Comparison of ENCODE assay signal across 8 cellular contexts in genomic region chr11:69122642-69123431, GRCh38. TPM values are rescaled to one million over a fixed set of nuclear protein-coding genes. Genes with fewer than 3 reads are reported as not detected.
DNase-seq lines count a peak whose midpoint lies in the region; ATAC-seq and TF ChIP-seq lines count a peak whose summit lies in the region.

No MANE protein-coding gene starts in this region.

- peak overlapping the region; percentile 54 for H3K27ac ChIP-seq in A673 (ENCODE audit: low read depth, low read length, poor library complexity, severe bottlenecking)
- peak overlapping the region in 1 of 2 donors; percentile 77 for H3K27ac ChIP-seq in coronary artery
- H3K27ac ChIP-seq in right lobe of liver, result no peak overlapping the region

- peaks cover 3% of the 10 kb centered on the region for H3K9me3 ChIP-seq in A673 (ENCODE audit: low read depth, low read length, poor library complexity, severe bottlenecking)
- no peaks in the 10 kb centered on the region for H3K9me3 ChIP-seq in right lobe of liver

- no peaks in the 10 kb centered on the region for H3K36me3 Mint-ChIP-seq in activated CD4-positive, alpha-beta T cell treated with anti-CD3 and anti-CD28 coated beads for 36 hours (ENCODE audit: low read depth)

- 22% methylated on average over 3 of the region's 26 CpGs for WGBS in right lobe of liver (ENCODE audit: insufficient coverage, low coverage, low lambda C conversion rate, missing lambda C conversion rate)

- peak; percentile 91 for ATAC-seq in activated CD4-positive, alpha-beta T cell treated with anti-CD3 and anti-CD28 coated beads for 36 hours
- ATAC-seq in right lobe of liver (peak; percentile 81 to 98 (median 86)), GM21360 (IDR thresholded peaks at IDR 0.05; ENCODE audit: unreplicated experiment) (no peak)

- H3K27me3 ChIP-seq in A673 (replicated peaks; ENCODE audit: insufficient read depth, low read depth, low read length, poor library complexity), result no peaks in the 10 kb centered on the region
- no peaks in the 10 kb centered on the region for H3K27me3 ChIP-seq in right lobe of liver

- no TSS peak for BruUV-seq in A673 (replicated peaks; lab: Mats Ljungman, UMichigan)

- TF ChIP-seq POLR2A in right lobe of liver (IDR thresholded peaks at IDR 0.05), result no peak

- peaks cover 20% of the 10 kb centered on the region for H3K4me1 ChIP-seq in A673 (ENCODE audit: insufficient read depth, low read length, poor library complexity, severe bottlenecking)
- peaks cover 0 to 9% (median 3%) of the 10 kb centered on the region in 4 donors for H3K4me1 ChIP-seq in right lobe of liver

- peak overlapping the region; percentile 19 for H3K27ac Mint-ChIP-seq in activated CD4-positive, alpha-beta T cell treated with anti-CD3 and anti-CD28 coated beads for 36 hours

- H3K27me3 Mint-ChIP-seq in activated CD4-positive, alpha-beta T cell treated with anti-CD3 and anti-CD28 coated beads for 36 hours, result no peaks in the 10 kb centered on the region

- peaks cover 2% of the 10 kb centered on the region for H3K9me3 Mint-ChIP-seq in activated CD4-positive, alpha-beta T cell treated with anti-CD3 and anti-CD28 coated beads for 36 hours (ENCODE audit: low read depth)

- TF ChIP-seq CTCF in A673 (conservative IDR thresholded peaks at IDR 0.05; ENCODE audit: low read depth, low read length), result no peak
- TF ChIP-seq CTCF in coronary artery (IDR thresholded peaks at IDR 0.05), result no peak
- TF ChIP-seq CTCF in right lobe of liver (IDR thresholded peaks at IDR 0.05), result no peak

- peaks cover 41% of the 10 kb centered on the region for H3K4me1 Mint-ChIP-seq in activated CD4-positive, alpha-beta T cell treated with anti-CD3 and anti-CD28 coated beads for 36 hours

- POLR2A ChIA-PET in A673 (lab: Charles Lee; ENCODE audit: low non-redundant PET), result no interaction called here
- POLR2A ChIA-PET in activated CD4-positive, alpha-beta T cell treated with anti-CD3 and anti-CD28 coated beads for 36 hours (lab: Charles Lee), result no interaction called here

- H3K4me3 ChIP-seq in A673 (ENCODE audit: low read depth, low read length, poor library complexity, severe bottlenecking) (no peak overlapping the region), coronary artery (peak overlapping the region; percentile 46), right lobe of liver (no peak overlapping the region)

- intact Hi-C loops in A673 (cut with micrococcal nuclease; ENCODE audit: unreplicated experiment), result no loop called here
- intact Hi-C loops in activated CD4-positive, alpha-beta T cell treated with anti-CD3 and anti-CD28 coated beads for 36 hours (cut with DNase I, micrococcal nuclease), result loop anchor here (1.0 to 5.0 kb wide), 7 partner anchors 43 to 424 kb away; no protein-coding TSS in a partner anchor
- intact Hi-C loops in right lobe of liver (cut with DNase I), result loop anchor here in 1 of 2 donors (10.0 kb wide), 1 partner anchor 302 kb away; no protein-coding TSS in a partner anchor

- peak overlapping the region; percentile 12 for H3K4me3 Mint-ChIP-seq in activated CD4-positive, alpha-beta T cell treated with anti-CD3 and anti-CD28 coated beads for 36 hours

- H3K36me3 ChIP-seq in A673 (ENCODE audit: insufficient read depth, low read length, poor library complexity, severe bottlenecking), result peaks cover 1% of the 10 kb centered on the region
- no peaks in the 10 kb centered on the region for H3K36me3 ChIP-seq in right lobe of liver

- CTCF ChIA-PET in A673 (lab: Charles Lee), result interaction anchor here (0.7 kb wide), 1 partner anchor 539 kb away, joined by 11 read pairs; no protein-coding TSS in a partner anchor
- CTCF ChIA-PET in activated CD4-positive, alpha-beta T cell treated with anti-CD3 and anti-CD28 coated beads for 36 hours (lab: Charles Lee), result interaction anchor here (0.6 kb wide), 1 partner anchor 74 kb away, joined by 3 read pairs; the partner anchor contains the start of gene TPCN2

- DNase-seq in A673 (ENCODE audit: low spot score), result peak; percentile 72
- peak; percentile 84 for DNase-seq in HPDE6-E6E7 (ENCODE audit: extremely low spot score)
- DNase-seq in activated CD4-positive, alpha-beta T cell treated with anti-CD3 and anti-CD28 coated beads for 36 hours, result peak; percentile 91
- no peak for DNase-seq in coronary artery (ENCODE audit: low spot score)
- peak in 2 of 3 donors; percentile 63 to 91 for DNase-seq in right lobe of liver
- peak; percentile 65 to 73 for DNase-seq in stimulated activated CD8-positive, alpha-beta memory T cell treated with anti-CD3 and anti-CD28 coated beads, Interleukin-2, amount 100 ng/mL, for 48 hours (ENCODE audit: low read depth in 2 of 2)
- no peak for DNase-seq in NCI-H1436 (lab: John Stamatoyannopoulos, UW)

RNA-seq across cellular contexts. Expression of gene SMIM38, which starts 32.9 kb away (rescaled TPM):
- total RNA-seq in A673 (2021) (0.59 and 0.88 TPM in 2 replicates), right lobe of liver (not detected)
- under 1 TPM; 0.47 to 0.94 TPM for total RNA-seq in activated CD4-positive, alpha-beta T cell treated with anti-CD3 and anti-CD28 coated beads for 36 hours

Comparison
In these comparisons a context has a peak if more than half of its experiments do, and no peak if none do; other contexts are left out.
1. DNase-seq: peak in A673 (single experiment), HPDE6-E6E7 (single experiment), activated CD4-positive, alpha-beta T cell treated with anti-CD3 and anti-CD28 coated beads for 36 hours (single experiment), right lobe of liver (2 of 3) and stimulated activated CD8-positive, alpha-beta memory T cell treated with anti-CD3 and anti-CD28 coated beads, Interleukin-2, amount 100 ng/mL, for 48 hours (2 of 2); none in coronary artery (single experiment) and NCI-H1436 (single experiment).